In the genomic region with DNA sequence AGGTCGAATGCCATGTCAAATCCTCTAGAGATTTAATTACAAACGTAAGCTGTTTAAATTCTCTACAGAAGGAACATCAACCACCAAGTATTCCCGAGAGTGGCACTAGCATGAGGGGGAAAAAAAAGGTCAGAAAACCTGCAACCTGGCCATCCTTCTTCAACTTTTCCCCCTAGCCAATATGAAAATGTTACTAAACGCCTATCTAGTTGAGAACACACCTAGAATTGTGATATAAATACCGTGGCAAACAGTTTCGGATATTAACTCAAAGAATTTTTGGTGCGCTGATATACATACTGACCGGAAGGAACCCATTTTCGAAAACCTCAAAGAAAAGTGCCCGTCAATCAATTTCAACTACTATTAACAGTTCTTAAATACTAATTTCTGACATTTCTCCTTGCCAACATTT, we compare ENCODE assay signal across 8 cellular contexts. TPM values are rescaled to one million over a fixed set of nuclear protein-coding genes. Genes with fewer than 3 reads are reported as not detected.
A peak's percentile ranks its signal among the peaks of the same experiment; 100 is the strongest.
DNase-seq lines count a peak whose midpoint lies in the region; ATAC-seq, FAIRE-seq and TF ChIP-seq lines count a peak whose summit lies in the region.

No MANE protein-coding gene starts in this region.

- ATAC-seq in activated T-cell treated with anti-CD3 and anti-CD28 coated beads, Interleukin-2, amount 50 U/mL, for 72 hours (replicated peaks in 1 of 2) = no peak
- ATAC-seq in GM21515 (IDR thresholded peaks at IDR 0.05; ENCODE audit: unreplicated experiment) (no peak), GM18858 (IDR thresholded peaks at IDR 0.05; ENCODE audit: unreplicated experiment) (no peak)

- no peak for TF ChIP-seq EP300 in tibial nerve (IDR thresholded peaks at IDR 0.05)

- peaks cover 35 to 59% of the 10 kb centered on the region in 2 donors for H3K36me3 Mint-ChIP-seq in activated T-cell treated with anti-CD3 and anti-CD28 coated beads, Interleukin-2, amount 50 U/mL, for 72 hours (ENCODE audit: insufficient read depth in 2 of 2)
- peaks cover 27% of the 10 kb centered on the region for H3K36me3 Mint-ChIP-seq in activated naive CD8-positive, alpha-beta T cell

- H3K4me1 Mint-ChIP-seq in activated T-cell treated with anti-CD3 and anti-CD28 coated beads, Interleukin-2, amount 50 U/mL, for 72 hours (ENCODE audit: low read depth) = peaks cover 57% of the 10 kb centered on the region
- H3K4me1 Mint-ChIP-seq in activated naive CD8-positive, alpha-beta T cell (ENCODE audit: low read depth) = peaks cover 42% of the 10 kb centered on the region

- no peak for DNase-seq in activated T-cell treated with anti-CD3 and anti-CD28 coated beads, Interleukin-2, amount 50 U/mL, for 72 hours
- no peak for DNase-seq in activated T-cell treated with anti-CD3 and anti-CD28 coated beads, Interleukin-2, amount 50 U/mL, for 48 hours
- no peak for DNase-seq in kidney
- DNase-seq in tibial nerve (ENCODE audit: low spot score in 2 of 2) = no peak
- DNase-seq in GM10266 (ENCODE audit: extremely low spot score) = no peak

- H3K27ac ChIP-seq in kidney (ENCODE audit: low read depth in 2 of 2, low read length in 2 of 2) = peak overlapping the region; percentile 47 to 97
- H3K27ac ChIP-seq in tibial nerve = peak overlapping the region in 3 of 4 donors; percentile 93 to 97 (median 97)

- peak overlapping the region; percentile 100 for H3K27ac Mint-ChIP-seq in activated T-cell treated with anti-CD3 and anti-CD28 coated beads, Interleukin-2, amount 50 U/mL, for 72 hours
- peak overlapping the region; percentile 100 for H3K27ac Mint-ChIP-seq in activated naive CD8-positive, alpha-beta T cell

- peaks cover 2 to 15% of the 10 kb centered on the region in 2 donors for H3K36me3 ChIP-seq in kidney (ENCODE audit: control insufficient read depth in 1 of 2, insufficient read depth in 2 of 2, low read length in 2 of 2)
- H3K36me3 ChIP-seq in tibial nerve = peaks cover 0 to 34% (median 0%) of the 10 kb centered on the region in 3 donors

- whole genome bisulfite sequencing in tibial nerve, 2 donors = 3 to 6% methylated on average over 10 of the region's 10 CpGs

- H3K9me3 Mint-ChIP-seq in activated T-cell treated with anti-CD3 and anti-CD28 coated beads, Interleukin-2, amount 50 U/mL, for 72 hours = no peaks in the 10 kb centered on the region
- no peaks in the 10 kb centered on the region for H3K9me3 Mint-ChIP-seq in activated naive CD8-positive, alpha-beta T cell (ENCODE audit: low read depth)

- TF ChIP-seq POLR2A in tibial nerve (IDR thresholded peaks at IDR 0.05) = no peak

- intact Hi-C loops in kidney (cut with DNase I) = no loop called here

- H3K9ac ChIP-seq in kidney (ENCODE audit: low read length in 2 of 2) = peak overlapping the region; percentile 100

- H3K27me3 Mint-ChIP-seq in activated T-cell treated with anti-CD3 and anti-CD28 coated beads, Interleukin-2, amount 50 U/mL, for 72 hours (ENCODE audit: low read depth) = no peaks in the 10 kb centered on the region
- H3K27me3 Mint-ChIP-seq in activated naive CD8-positive, alpha-beta T cell = no peaks in the 10 kb centered on the region

- no peaks in the 10 kb centered on the region for H3K27me3 ChIP-seq in tibial nerve

- H3K4me1 ChIP-seq in kidney (ENCODE audit: control insufficient read depth in 1 of 2, insufficient read depth in 1 of 2, low read depth in 1 of 2, low read length in 2 of 2) = peaks cover 15 to 16% of the 10 kb centered on the region in 2 donors
- peaks cover 0 to 68% (median 41%) of the 10 kb centered on the region in 4 donors for H3K4me1 ChIP-seq in tibial nerve

- peak overlapping the region; percentile 99 for H3K4me3 ChIP-seq in kidney (ENCODE audit: low read length in 2 of 2)
- H3K4me3 ChIP-seq in tibial nerve = peak overlapping the region; percentile 62 to 84 (median 72)

- FAIRE-seq in kidney (lab: Jason Lieb, UNC) = no peak

- H3K4me3 Mint-ChIP-seq in activated T-cell treated with anti-CD3 and anti-CD28 coated beads, Interleukin-2, amount 50 U/mL, for 72 hours = peak overlapping the region; percentile 97 to 98
- peak overlapping the region; percentile 100 for H3K4me3 Mint-ChIP-seq in activated naive CD8-positive, alpha-beta T cell

- H3K9me3 ChIP-seq in kidney (ENCODE audit: control insufficient read depth in 1 of 2, low read length in 2 of 2) (no peaks in the 10 kb centered on the region), tibial nerve (no peaks in the 10 kb centered on the region)

- TF ChIP-seq CTCF in kidney (IDR thresholded peaks at IDR 0.05; ENCODE audit: borderline replicate concordance, extremely low read depth, insufficient read depth) = no peak
- no peak for TF ChIP-seq CTCF in tibial nerve (IDR thresholded peaks at IDR 0.05)
- no peak for TF ChIP-seq CTCF in GM10266 (IDR thresholded peaks at IDR 0.05; ENCODE audit: control insufficient read depth, insufficient read depth, low read depth, missing control alignments)

RNA-seq across cellular contexts. Expression of gene HNRNPC, which starts 1.8 kb away (rescaled TPM):
- 1,000 to 10,000 TPM; 1,220 to 1,492 TPM for total RNA-seq in activated T-cell treated with anti-CD3 and anti-CD28 coated beads, Interleukin-2, amount 50 U/mL, for 72 hours
- 398 TPM for total RNA-seq in kidney
- 462 TPM for polyA plus RNA-seq in kidney (ENCODE audit: insufficient read depth, low read depth, low replicate concordance)
- 100 to 1,000 TPM; 349 to 485 (median 426) TPM for total RNA-seq in tibial nerve

RNA-seq across cellular contexts. Expression of gene RPGRIP1, which starts 12.4 kb away (rescaled TPM):
- not detected for total RNA-seq in activated T-cell treated with anti-CD3 and anti-CD28 coated beads, Interleukin-2, amount 50 U/mL, for 72 hours
- total RNA-seq in kidney (0.47 TPM), tibial nerve (under 1 TPM in 3 of 4 donors, not detected in 1; 0.22 to 0.90 (median 0.78) TPM)
- not detected for polyA plus RNA-seq in kidney (ENCODE audit: insufficient read depth, low read depth, low replicate concordance)
